1 cellular context compared by ENCODE assay signal in the genomic region with DNA sequence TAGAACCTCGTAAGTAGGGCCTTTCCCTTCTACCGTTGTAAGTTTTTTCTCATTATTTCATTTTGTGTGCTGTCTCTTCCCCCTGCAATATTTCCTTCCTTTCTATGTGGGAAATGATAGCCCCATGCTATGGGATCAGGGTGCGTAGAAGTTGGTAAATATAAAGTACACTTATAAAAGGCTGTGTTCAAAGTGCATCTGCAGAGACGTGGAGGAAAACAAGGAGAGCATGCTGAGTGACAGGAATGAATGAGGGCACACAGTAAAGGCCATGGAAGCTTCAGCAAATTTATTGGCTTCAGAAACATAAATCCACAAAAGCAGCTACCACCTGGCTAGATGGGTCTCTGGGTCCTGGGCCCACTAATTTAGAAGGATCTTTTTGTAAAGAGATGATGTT.
TF ChIP-seq lines count a peak whose summit lies in the region.

No MANE protein-coding gene starts in this region.

TF ChIP-seq in GM23338, 12 proteins besides CTCF, POLR2A, EP300 and RAD21 (continued from another document):
- TF ChIP-seq ZNF462 (CRISPR knock-in tag; IDR thresholded peaks at IDR 0.05) (no peak), POLR2AphosphoS5 (IDR thresholded peaks at IDR 0.05; ENCODE audit: low read depth) (no peak), ZNF331 (CRISPR knock-in tag; IDR thresholded peaks at IDR 0.05; ENCODE audit: low read depth) (no peak), EZH2phosphoT487 (IDR thresholded peaks at IDR 0.05; ENCODE audit: unreplicated experiment) (no peak), STAT1 (IDR thresholded peaks at IDR 0.05; ENCODE audit: unreplicated experiment) (no peak), NANOG (IDR thresholded peaks at IDR 0.05; ENCODE audit: borderline replicate concordance) (no peak), EZH2 (IDR thresholded peaks at IDR 0.05; ENCODE audit: low read depth, unreplicated experiment) (no peak)
- TF ChIP-seq, protein P1, sequence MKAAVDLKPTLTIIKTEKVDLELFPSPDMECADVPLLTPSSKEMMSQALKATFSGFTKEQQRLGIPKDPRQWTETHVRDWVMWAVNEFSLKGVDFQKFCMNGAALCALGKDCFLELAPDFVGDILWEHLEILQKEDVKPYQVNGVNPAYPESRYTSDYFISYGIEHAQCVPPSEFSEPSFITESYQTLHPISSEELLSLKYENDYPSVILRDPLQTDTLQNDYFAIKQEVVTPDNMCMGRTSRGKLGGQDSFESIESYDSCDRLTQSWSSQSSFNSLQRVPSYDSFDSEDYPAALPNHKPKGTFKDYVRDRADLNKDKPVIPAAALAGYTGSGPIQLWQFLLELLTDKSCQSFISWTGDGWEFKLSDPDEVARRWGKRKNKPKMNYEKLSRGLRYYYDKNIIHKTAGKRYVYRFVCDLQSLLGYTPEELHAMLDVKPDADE (IDR thresholded peaks at IDR 0.05): no peak
- TF ChIP-seq, protein P2, sequence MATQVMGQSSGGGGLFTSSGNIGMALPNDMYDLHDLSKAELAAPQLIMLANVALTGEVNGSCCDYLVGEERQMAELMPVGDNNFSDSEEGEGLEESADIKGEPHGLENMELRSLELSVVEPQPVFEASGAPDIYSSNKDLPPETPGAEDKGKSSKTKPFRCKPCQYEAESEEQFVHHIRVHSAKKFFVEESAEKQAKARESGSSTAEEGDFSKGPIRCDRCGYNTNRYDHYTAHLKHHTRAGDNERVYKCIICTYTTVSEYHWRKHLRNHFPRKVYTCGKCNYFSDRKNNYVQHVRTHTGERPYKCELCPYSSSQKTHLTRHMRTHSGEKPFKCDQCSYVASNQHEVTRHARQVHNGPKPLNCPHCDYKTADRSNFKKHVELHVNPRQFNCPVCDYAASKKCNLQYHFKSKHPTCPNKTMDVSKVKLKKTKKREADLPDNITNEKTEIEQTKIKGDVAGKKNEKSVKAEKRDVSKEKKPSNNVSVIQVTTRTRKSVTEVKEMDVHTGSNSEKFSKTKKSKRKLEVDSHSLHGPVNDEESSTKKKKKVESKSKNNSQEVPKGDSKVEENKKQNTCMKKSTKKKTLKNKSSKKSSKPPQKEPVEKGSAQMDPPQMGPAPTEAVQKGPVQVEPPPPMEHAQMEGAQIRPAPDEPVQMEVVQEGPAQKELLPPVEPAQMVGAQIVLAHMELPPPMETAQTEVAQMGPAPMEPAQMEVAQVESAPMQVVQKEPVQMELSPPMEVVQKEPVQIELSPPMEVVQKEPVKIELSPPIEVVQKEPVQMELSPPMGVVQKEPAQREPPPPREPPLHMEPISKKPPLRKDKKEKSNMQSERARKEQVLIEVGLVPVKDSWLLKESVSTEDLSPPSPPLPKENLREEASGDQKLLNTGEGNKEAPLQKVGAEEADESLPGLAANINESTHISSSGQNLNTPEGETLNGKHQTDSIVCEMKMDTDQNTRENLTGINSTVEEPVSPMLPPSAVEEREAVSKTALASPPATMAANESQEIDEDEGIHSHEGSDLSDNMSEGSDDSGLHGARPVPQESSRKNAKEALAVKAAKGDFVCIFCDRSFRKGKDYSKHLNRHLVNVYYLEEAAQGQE (IDR thresholded peaks at IDR 0.05; ENCODE audit: unreplicated experiment): no peak
TF ChIP-seq in GM23338: peak in this region for 0.
